ENCODE assay signal across 20 cellular contexts in genomic region chr21:43779660-43780059, GRCh38. TPM values are rescaled to one million over a fixed set of nuclear protein-coding genes. Genes with fewer than 3 reads are reported as not detected.
DNase-seq lines count a peak whose midpoint lies in the region; ATAC-seq and TF ChIP-seq lines count a peak whose summit lies in the region.
"Had no signal": no experiment of that assay in that cellular context is flagged by ENCODE, and none has a peak within 500 bp of the region (broad histone marks: within the 10 kb centered on the region; RNA-seq: fewer than 3 reads in every experiment).

No MANE protein-coding gene starts in this region.

- H3K4me3 Mint-ChIP-seq in activated CD4-positive, alpha-beta memory T cell treated with anti-CD3 and anti-CD28 coated beads, Interleukin-2, amount 10 ng/mL, durations not matched to agents 7 days and 5 days: peak overlapping the region; percentile 24
- H3K4me3 Mint-ChIP-seq in activated CD4-positive, alpha-beta memory T cell treated with anti-CD3 and anti-CD28 coated beads for 36 hours: no peak overlapping the region
- peak overlapping the region; percentile 49 for H3K4me3 Mint-ChIP-seq in neural crest cell
- H3K4me3 Mint-ChIP-seq: endodermal cell had no signal

- H3K36me3 Mint-ChIP-seq in activated CD4-positive, alpha-beta memory T cell treated with anti-CD3 and anti-CD28 coated beads, Interleukin-2, amount 10 ng/mL, durations not matched to agents 7 days and 5 days (ENCODE audit: low read depth): peaks cover 8% of the 10 kb centered on the region
- peaks cover 4% of the 10 kb centered on the region for H3K36me3 Mint-ChIP-seq in activated CD4-positive, alpha-beta memory T cell treated with anti-CD3 and anti-CD28 coated beads for 36 hours
- no peaks in the 10 kb centered on the region for H3K36me3 Mint-ChIP-seq in neural crest cell (ENCODE audit: low read depth)

- ATAC-seq in GM18873 (IDR thresholded peaks at IDR 0.05; ENCODE audit: low FRiP score, unreplicated experiment): no peak
- ATAC-seq: foreskin keratinocyte, left lobe of liver had no signal

- peaks cover 60% of the 10 kb centered on the region for H3K4me1 Mint-ChIP-seq in activated CD4-positive, alpha-beta memory T cell treated with anti-CD3 and anti-CD28 coated beads, Interleukin-2, amount 10 ng/mL, durations not matched to agents 7 days and 5 days
- peaks cover 53% of the 10 kb centered on the region for H3K4me1 Mint-ChIP-seq in activated CD4-positive, alpha-beta memory T cell treated with anti-CD3 and anti-CD28 coated beads for 36 hours (ENCODE audit: low read depth)
- peaks cover 23% of the 10 kb centered on the region for H3K4me1 Mint-ChIP-seq in neural crest cell

- no peak for DNase-seq in activated CD4-positive, alpha-beta memory T cell treated with anti-CD3 and anti-CD28 coated beads, Interleukin-2, amount 10 ng/mL, durations not matched to agents 7 days and 5 days
- no peak for DNase-seq in activated CD4-positive, alpha-beta memory T cell treated with anti-CD3 and anti-CD28 coated beads for 36 hours
- DNase-seq in neural crest cell (ENCODE audit: low read depth, low spot score) (no peak), breast epithelium (ENCODE audit: low spot score in 2 of 2) (no peak), activated gamma-delta T cell (lab: John Stamatoyannopoulos, UW) (no peak)
- DNase-seq: activated CD4-positive, alpha-beta T cell treated with anti-CD3 and anti-CD28 coated beads for 1 hour; amniotic stem cell; endodermal cell; foreskin keratinocyte; GF-D8; NCI-H1105 treated with DMSO at 0.1 percent for 48 hours; NCI-H82; posterior cingulate gyrus; spleen; stomach; uterus had no signal

- TF ChIP-seq POLR2A in breast epithelium (IDR thresholded peaks at IDR 0.05): no peak

- peaks cover 60% of the 10 kb centered on the region for H3K4me1 ChIP-seq in KMS-11 (ENCODE audit: low read depth, poor library complexity, severe bottlenecking)
- H3K4me1 ChIP-seq in OCI-LY1 (ENCODE audit: insufficient read depth, low read length, severe bottlenecking): peaks cover 66% of the 10 kb centered on the region
- H3K4me1 ChIP-seq in breast epithelium: peaks cover 0 to 11% of the 10 kb centered on the region in 2 donors
- H3K4me1 ChIP-seq: uterus had no signal

- TF ChIP-seq CTCF in KMS-11 (conservative IDR thresholded peaks at IDR 0.05; ENCODE audit: low read depth, low read length): no peak
- TF ChIP-seq CTCF in OCI-LY1 (IDR thresholded peaks at IDR 0.05; ENCODE audit: low read length): no peak
- no peak for TF ChIP-seq CTCF in neural crest cell (conservative IDR thresholded peaks at IDR 0.05)
- TF ChIP-seq CTCF in breast epithelium (IDR thresholded peaks at IDR 0.05): no peak

- CTCF ChIA-PET in activated CD4-positive, alpha-beta memory T cell treated with anti-CD3 and anti-CD28 coated beads, Interleukin-2, amount 10 ng/mL, durations not matched to agents 7 days and 5 days (lab: Charles Lee): interaction anchor here (1.2 kb wide), 1 partner anchor 10 kb away, joined by 9 read pairs; the partner anchor contains the start of gene RRP1
- CTCF ChIA-PET in activated CD4-positive, alpha-beta memory T cell treated with anti-CD3 and anti-CD28 coated beads for 36 hours (lab: Charles Lee): interaction anchor here (0.7 to 1.6 kb wide), 4 partner anchors 10 to 196 kb away, joined by 3 to 17 read pairs (median 3); partner anchors contain the start of gene RRP1

- H3K4me2 ChIP-seq in KMS-11 (peak overlapping the region; percentile 43), OCI-LY1 (ENCODE audit: low read length) (no peak overlapping the region)

- H4K20me1 ChIP-seq in KMS-11 (ENCODE audit: insufficient read depth) (no peaks in the 10 kb centered on the region), OCI-LY1 (ENCODE audit: insufficient read depth, low read length) (no peaks in the 10 kb centered on the region)

- H3K9me3 ChIP-seq in OCI-LY1 (ENCODE audit: low read length) (no peaks in the 10 kb centered on the region), breast epithelium (no peaks in the 10 kb centered on the region)
- H3K9me3 ChIP-seq: spleen, stomach, uterus had no signal

- intact Hi-C loops in activated CD4-positive, alpha-beta memory T cell treated with anti-CD3 and anti-CD28 coated beads for 36 hours (cut with micrococcal nuclease): loop anchor here (5.0 to 10.0 kb wide), 4 partner anchors 47 to 885 kb away; partner anchors contain the start of gene NDUFV3
- intact Hi-C loops in breast epithelium (cut with DNase I; ENCODE audit: low total_unique reads): no loop called here

- H3F3A ChIP-seq in OCI-LY1 (ENCODE audit: insufficient read depth, low read length): peaks cover 10% of the 10 kb centered on the region

- POLR2A ChIA-PET in activated CD4-positive, alpha-beta memory T cell treated with anti-CD3 and anti-CD28 coated beads, Interleukin-2, amount 10 ng/mL, durations not matched to agents 7 days and 5 days (lab: Charles Lee): interaction anchor here (1.3 to 3.1 kb wide), 2 partner anchors 10 to 233 kb away, joined by 4 to 24 read pairs; partner anchors contain the start of genes RRP1 and TRAPPC10
- POLR2A ChIA-PET in activated CD4-positive, alpha-beta memory T cell treated with anti-CD3 and anti-CD28 coated beads for 36 hours (lab: Charles Lee): interaction anchor here (1.4 kb wide), 1 partner anchor 10 kb away, joined by 4 read pairs; the partner anchor contains the start of gene RRP1

- H3K9me3 Mint-ChIP-seq in activated CD4-positive, alpha-beta memory T cell treated with anti-CD3 and anti-CD28 coated beads, Interleukin-2, amount 10 ng/mL, durations not matched to agents 7 days and 5 days: no peaks in the 10 kb centered on the region
- H3K9me3 Mint-ChIP-seq in activated CD4-positive, alpha-beta memory T cell treated with anti-CD3 and anti-CD28 coated beads for 36 hours: no peaks in the 10 kb centered on the region
- H3K9me3 Mint-ChIP-seq in neural crest cell: no peaks in the 10 kb centered on the region
- H3K9me3 Mint-ChIP-seq: endodermal cell had no signal

- H2AFZ ChIP-seq in KMS-11 (ENCODE audit: low read depth) (no peak overlapping the region), OCI-LY1 (ENCODE audit: low read length) (no peak overlapping the region)

- H3K4me3 ChIP-seq in KMS-11 (IDR thresholded peaks at IDR 0.05; ENCODE audit: insufficient read depth, low read depth, low read length) (no peak overlapping the region), OCI-LY1 (ENCODE audit: low read depth, low read length, poor library complexity, severe bottlenecking) (no peak overlapping the region), breast epithelium (no peak overlapping the region)
- H3K4me3 ChIP-seq: spleen, stomach, uterus had no signal

- H3K9ac ChIP-seq in KMS-11: no peak overlapping the region
- no peak overlapping the region for H3K9ac ChIP-seq in OCI-LY1 (ENCODE audit: low read length)

- no peak overlapping the region for H3K27ac ChIP-seq in KMS-11
- H3K27ac ChIP-seq in OCI-LY1 (ENCODE audit: low read depth, low read length, poor library complexity, severe bottlenecking): peak overlapping the region; percentile 87
- no peak overlapping the region for H3K27ac ChIP-seq in breast epithelium
- H3K27ac ChIP-seq: foreskin keratinocyte, stomach, uterus had no signal

- peak overlapping the region; percentile 44 for H3K27ac Mint-ChIP-seq in activated CD4-positive, alpha-beta memory T cell treated with anti-CD3 and anti-CD28 coated beads, Interleukin-2, amount 10 ng/mL, durations not matched to agents 7 days and 5 days
- no peak overlapping the region for H3K27ac Mint-ChIP-seq in activated CD4-positive, alpha-beta memory T cell treated with anti-CD3 and anti-CD28 coated beads for 36 hours
- H3K27ac Mint-ChIP-seq in neural crest cell (ENCODE audit: unreplicated experiment): no peak overlapping the region
- H3K27ac Mint-ChIP-seq: endodermal cell had no signal

- H3K27me3 Mint-ChIP-seq in activated CD4-positive, alpha-beta memory T cell treated with anti-CD3 and anti-CD28 coated beads, Interleukin-2, amount 10 ng/mL, durations not matched to agents 7 days and 5 days: no peaks in the 10 kb centered on the region
- H3K27me3 Mint-ChIP-seq in activated CD4-positive, alpha-beta memory T cell treated with anti-CD3 and anti-CD28 coated beads for 36 hours: no peaks in the 10 kb centered on the region
- peaks cover 2% of the 10 kb centered on the region for H3K27me3 Mint-ChIP-seq in neural crest cell (ENCODE audit: low read depth)

- H3K36me3 ChIP-seq in KMS-11 (ENCODE audit: insufficient read depth): no peaks in the 10 kb centered on the region
- peaks cover 1% of the 10 kb centered on the region; the same call in 1 of the 2 replicates for H3K36me3 ChIP-seq in OCI-LY1 (ENCODE audit: insufficient read depth, low read length)
- H3K36me3 ChIP-seq in breast epithelium: no peaks in the 10 kb centered on the region
- H3K36me3 ChIP-seq: uterus had no signal

- H3K27me3 ChIP-seq in KMS-11 (ENCODE audit: insufficient read depth, low read depth) (no peaks in the 10 kb centered on the region), OCI-LY1 (ENCODE audit: insufficient read depth, low read length) (no peaks in the 10 kb centered on the region), breast epithelium (no peaks in the 10 kb centered on the region)
- H3K27me3 ChIP-seq: foreskin keratinocyte, spleen, stomach, uterus had no signal

- H3K9me2 ChIP-seq in OCI-LY1 (ENCODE audit: low read depth, low read length): no peaks in the 10 kb centered on the region

- H3K79me2 ChIP-seq in KMS-11 (ENCODE audit: insufficient read depth, low read depth): no peaks in the 10 kb centered on the region
- H3K79me2 ChIP-seq in OCI-LY1 (ENCODE audit: insufficient read depth, low read length): no peaks in the 10 kb centered on the region

RNA-seq across cellular contexts. Expression of gene CSTB, which starts 3.6 kb away (rescaled TPM):
- total RNA-seq in activated CD4-positive, alpha-beta memory T cell treated with anti-CD3 and anti-CD28 coated beads, Interleukin-2, amount 10 ng/mL, durations not matched to agents 7 days and 5 days: 10 to 100 TPM; 54.3 to 55.6 TPM
- 10 to 100 TPM; 40.1 to 42.3 TPM for total RNA-seq in activated CD4-positive, alpha-beta memory T cell treated with anti-CD3 and anti-CD28 coated beads for 36 hours
- total RNA-seq in neural crest cell (37.1 and 40.9 TPM in 2 replicates), breast epithelium (10 to 100 TPM; 12.1 to 16.8 (median 16.8) TPM)

RNA-seq across cellular contexts. Expression of gene RRP1, which starts 9.7 kb away (rescaled TPM):
- 10 to 100 TPM; 22.4 to 22.6 TPM for total RNA-seq in activated CD4-positive, alpha-beta memory T cell treated with anti-CD3 and anti-CD28 coated beads, Interleukin-2, amount 10 ng/mL, durations not matched to agents 7 days and 5 days
- total RNA-seq in activated CD4-positive, alpha-beta memory T cell treated with anti-CD3 and anti-CD28 coated beads for 36 hours: 10 to 100 TPM; 42.7 to 47.8 TPM
- total RNA-seq in neural crest cell: 49.0 and 49.4 TPM in 2 replicates
- total RNA-seq in breast epithelium: 10 to 100 TPM; 15.4 to 22.9 (median 16.5) TPM
